In the genomic region with DNA sequence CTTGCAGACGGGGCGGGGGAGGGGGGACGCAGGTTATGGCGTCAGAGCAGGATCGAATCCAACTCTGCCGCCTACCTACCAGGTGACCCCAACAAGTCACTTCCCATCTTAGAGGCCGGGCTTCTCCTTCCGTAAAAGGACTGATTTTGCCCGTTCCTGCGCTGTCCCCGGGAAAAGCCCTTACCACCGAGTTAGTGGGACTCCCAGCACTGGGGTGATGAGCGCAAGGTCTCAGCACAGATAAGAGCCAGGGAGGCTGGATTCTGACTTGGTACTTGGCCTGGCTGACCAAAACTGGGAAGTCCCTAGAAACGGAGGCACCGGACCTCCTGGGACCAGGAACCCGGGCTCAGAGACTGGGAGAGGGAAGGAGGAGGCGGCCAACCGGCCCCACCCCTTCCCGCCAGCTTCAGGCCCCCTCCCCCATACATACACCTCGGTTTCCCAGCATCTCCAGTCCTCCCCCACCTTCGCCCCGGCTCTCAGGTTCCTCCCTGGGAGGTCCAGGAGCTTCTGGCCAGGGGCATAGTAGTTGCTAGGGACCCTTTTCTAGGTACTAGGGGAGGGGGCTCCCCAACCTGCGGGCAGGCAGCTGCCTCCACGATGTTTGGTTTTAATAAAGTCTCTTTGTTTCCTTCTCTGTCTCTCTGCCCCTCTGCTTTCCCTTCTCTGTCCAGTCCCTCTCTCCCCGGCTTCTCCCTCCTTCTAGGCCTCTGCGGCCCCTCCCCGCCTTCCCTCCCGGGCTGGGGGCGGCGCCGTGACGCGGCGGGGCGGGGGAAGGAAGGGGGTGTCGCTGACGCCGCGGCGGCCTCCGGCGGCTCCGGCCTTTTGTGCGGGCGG, we compare ENCODE assay signal across 8 cellular contexts. TPM values are rescaled to one million over a fixed set of nuclear protein-coding genes. Genes with fewer than 3 reads are reported as not detected.
A peak's percentile ranks its signal among the peaks of the same experiment; 100 is the strongest.
DNase-seq lines count a peak whose midpoint lies in the region; ATAC-seq and TF ChIP-seq lines count a peak whose summit lies in the region.

A gene (plus strand): TSS at position 826 of the 840 bp plus-strand sequence. CDS start 156 bp downstream, outside the sequence.

- H3K9me2 ChIP-seq in GM23248 (ENCODE audit: insufficient read depth) = no peaks in the 10 kb centered on the region

- H3K4me1 Mint-ChIP-seq in T-cell = peaks cover 73 to 76% (median 75%) of the 10 kb centered on the region in 3 donors

- H3K36me3 ChIP-seq in GM23248 (ENCODE audit: low read depth) = no peaks in the 10 kb centered on the region
- no peaks in the 10 kb centered on the region for H3K36me3 ChIP-seq in prostate gland
- no peaks in the 10 kb centered on the region for H3K36me3 ChIP-seq in urinary bladder (ENCODE audit: insufficient read depth)

- no peaks in the 10 kb centered on the region for H3K27me3 Mint-ChIP-seq in T-cell

- DNase-seq in DMS53 (lab: John Stamatoyannopoulos, UW) (peak; percentile 96), GM23248 (peak; percentile 92), NAMALWA (ENCODE audit: low spot score) (peak; percentile 76), T-cell (peak in 33 of 34 experiments; percentile 29 to 79 (median 59)), amniotic epithelial cell (ENCODE audit: low read depth) (peak; percentile 91), left cardiac atrium (peak; percentile 89), prostate gland (ENCODE audit: low spot score) (peak; percentile 88)

- no peaks in the 10 kb centered on the region for H4K20me1 ChIP-seq in GM23248 (ENCODE audit: insufficient read depth)

- TF ChIP-seq CTCF in prostate gland (IDR thresholded peaks at IDR 0.05) = no peak

- peaks cover 8% of the 10 kb centered on the region for H3K36me3 Mint-ChIP-seq in T-cell

- 3 to 5% methylated on average over 20 to 38 of the region's 45 CpGs for WGBS in GM23248 (ENCODE audit: low coverage in 1 of 2, low lambda C conversion rate in 2 of 2, missing lambda C conversion rate in 2 of 2), 2 experiments
- WGBS in prostate gland = 1% methylated on average over 45 of the region's 45 CpGs
- WGBS in urinary bladder = 2% methylated on average over 39 of the region's 45 CpGs

- H3K4me1 ChIP-seq in GM23248 (ENCODE audit: insufficient read depth) = peaks cover 8% of the 10 kb centered on the region; the same call in 1 of the 2 replicates
- H3K4me1 ChIP-seq in prostate gland (replicated peaks) = peaks cover 16% of the 10 kb centered on the region
- H3K4me1 ChIP-seq in urinary bladder (ENCODE audit: insufficient read depth) = no peaks in the 10 kb centered on the region

- peak within 1 kb of the TSS; percentile 91 for H3K4me2 ChIP-seq in GM23248 (ENCODE audit: unreplicated experiment)

- H3K9me3 Mint-ChIP-seq in T-cell = no peaks in the 10 kb centered on the region

- ATAC-seq in T-cell (replicated peaks in 1 of 4) (peak; percentile 31 to 63 (median 54)), left cardiac atrium (peak; percentile 92 to 93)

- H3K27ac ChIP-seq in GM23248 (peak within 1 kb of the TSS; percentile 94), prostate gland (peak within 1 kb of the TSS; percentile 97 to 99), urinary bladder (ENCODE audit: low read depth) (peak within 1 kb of the TSS; percentile 98)

- H3K4me3 Mint-ChIP-seq in T-cell = peak within 1 kb of the TSS; percentile 91 to 98 (median 98)

- peak within 1 kb of the TSS; percentile 98 to 99 for H3K27ac Mint-ChIP-seq in T-cell

- in situ Hi-C loops in GM23248 (cut with MboI) = no loop called here

- H3K27me3 ChIP-seq in GM23248 (replicated peaks; ENCODE audit: insufficient read depth) = no peaks in the 10 kb centered on the region
- no peaks in the 10 kb centered on the region for H3K27me3 ChIP-seq in prostate gland (replicated peaks; ENCODE audit: insufficient read depth)

- peak within 1 kb of the TSS; percentile 85 for H3K4me3 ChIP-seq in GM23248
- H3K4me3 ChIP-seq in prostate gland = peak within 1 kb of the TSS; percentile 95 to 96
- peak within 1 kb of the TSS; percentile 98 for H3K4me3 ChIP-seq in urinary bladder (ENCODE audit: low read depth, low read length)

- peak within 1 kb of the TSS; percentile 93 for H2AFZ ChIP-seq in GM23248

- TF ChIP-seq POLR2A in prostate gland (IDR thresholded peaks at IDR 0.05) = peak; percentile 82

- CTCF ChIA-PET in T-cell (lab: Charles Lee) = interaction anchor here in 1 of 2 donors (0.6 kb wide), 2 partner anchors 158 to 201 kb away, joined by 3 read pairs; no protein-coding TSS in a partner anchor

- POLR2A ChIA-PET in T-cell (lab: Charles Lee) = interaction anchor here in 1 of 2 donors (0.6 kb wide), 2 partner anchors 14 to 323 kb away, joined by 3 to 5 read pairs; a partner anchor contains a TSS

- peak within 1 kb of the TSS; percentile 96 for H3K9ac ChIP-seq in GM23248

- H3K9me3 ChIP-seq in GM23248 (ENCODE audit: low read depth) (no peaks in the 10 kb centered on the region), prostate gland (no peaks in the 10 kb centered on the region)

- no peaks in the 10 kb centered on the region for H3F3A ChIP-seq in GM23248 (ENCODE audit: insufficient read depth)

- intact Hi-C loops in left cardiac atrium (cut with DNase I) (no loop called here), prostate gland (cut with DNase I) (no loop called here)

- H3K79me2 ChIP-seq in GM23248 (ENCODE audit: insufficient read depth) = peaks cover 50% of the 10 kb centered on the region

RNA-seq across cellular contexts. Expression of the gene that starts here (rescaled TPM):
- total RNA-seq in GM23248 (2014; rRNA removed; shearing (Covaris generic)) = 17.3 and 20.5 TPM in 2 replicates
- polyA plus RNA-seq in GM23248 (2016; fragmentation: Nextera tagmentation; extraction: Ambion mirVana) (31.7 and 33.8 TPM in 2 replicates), urinary bladder (74.0 TPM)
- total RNA-seq in T-cell (100 to 1,000 TPM; 189 to 318 (median 227) TPM), left cardiac atrium (10 to 100 TPM; 29.2 to 45.5 TPM), prostate gland (100 to 1,000 TPM in 1 of 2 donors, 10 to 100 TPM in 1; 32.2 to 120 TPM), urinary bladder (34.2 TPM)

Comparison
In these comparisons a context has a peak if more than half of its experiments do, and no peak if none do; other contexts are left out.
1. Peak in every context shown above with its lines: DNase-seq, ATAC-seq, H3K4me3 ChIP-seq and H3K27ac ChIP-seq.